20 cellular contexts compared by ENCODE assay signal in genomic region chr6:114581293-114581692, GRCh38.
"Had no signal": no experiment of that assay in that cellular context is flagged by ENCODE, and none has a peak within 500 bp of the region (broad histone marks: within the 10 kb centered on the region; RNA-seq: fewer than 3 reads in every experiment).

No MANE protein-coding gene starts in this region.

- H3K9me3 Mint-ChIP-seq: activated CD4-positive, alpha-beta T cell treated with anti-CD3 and anti-CD28 coated beads, Interleukin-2, amount 10 ng/mL, durations not matched to agents 24 days and 14 days had no signal

- H3K27me3 ChIP-seq: body of pancreas, ovary, stomach had no signal

- H3K4me3 ChIP-seq: body of pancreas, dorsolateral prefrontal cortex, mucosa of descending colon, ovary, psoas muscle, stomach had no signal

- H3K4me3 Mint-ChIP-seq: activated CD4-positive, alpha-beta T cell treated with anti-CD3 and anti-CD28 coated beads, Interleukin-2, amount 10 ng/mL, durations not matched to agents 24 days and 14 days; activated CD8-positive, alpha-beta T cell treated with anti-CD3 and anti-CD28 coated beads, Interleukin-2, amount 10 ng/mL, durations not matched to agents 7 days and 5 days; activated naive CD8-positive, alpha-beta T cell treated with anti-CD3 and anti-CD28 coated beads, Interleukin-2, amount 10 ng/mL, durations not matched to agents 7 days and 5 days; activated T-cell treated with anti-CD3 and anti-CD28 coated beads, Interleukin-2, amount 50 U/mL, for 24 hours; naive B cell; neural crest cell had no signal

- FAIRE-seq: small intestine had no signal

- H3K9me3 ChIP-seq: body of pancreas, mucosa of descending colon, ovary, psoas muscle had no signal

- H3K27ac ChIP-seq: body of pancreas, dorsolateral prefrontal cortex, ovary, psoas muscle, stomach had no signal

- H3K27ac Mint-ChIP-seq: activated CD4-positive, alpha-beta T cell treated with anti-CD3 and anti-CD28 coated beads, Interleukin-2, amount 10 ng/mL, durations not matched to agents 24 days and 14 days; activated CD8-positive, alpha-beta T cell treated with anti-CD3 and anti-CD28 coated beads, Interleukin-2, amount 10 ng/mL, durations not matched to agents 7 days and 5 days; activated naive CD8-positive, alpha-beta T cell treated with anti-CD3 and anti-CD28 coated beads, Interleukin-2, amount 10 ng/mL, durations not matched to agents 7 days and 5 days; activated T-cell treated with anti-CD3 and anti-CD28 coated beads, Interleukin-2, amount 50 U/mL, for 24 hours; activated T-helper 2 cell treated with anti-CD3 and anti-CD28 coated beads, Interferon-gamma antibody, Interleukin-2, Interleukin-4, amounts not matched to agents 10 μg/mL and 5 μg/mL and 100 μg/mL, durations not matched to agents 14 hours and 24 hours and 36 hours; naive B cell had no signal

- H3K4me1 Mint-ChIP-seq: activated CD4-positive, alpha-beta T cell treated with anti-CD3 and anti-CD28 coated beads, Interleukin-2, amount 10 ng/mL, durations not matched to agents 24 days and 14 days; activated naive CD8-positive, alpha-beta T cell treated with anti-CD3 and anti-CD28 coated beads, Interleukin-2, amount 10 ng/mL, durations not matched to agents 7 days and 5 days; naive B cell; neural crest cell had no signal

- DNase-seq: activated CD4-positive, alpha-beta T cell treated with anti-CD3 and anti-CD28 coated beads, Interleukin-2, amount 10 ng/mL, durations not matched to agents 24 days and 14 days; activated CD4-positive, CD25-positive, alpha-beta regulatory T cell; activated CD8-positive, alpha-beta T cell treated with anti-CD3 and anti-CD28 coated beads, Interleukin-2, amount 10 ng/mL, durations not matched to agents 7 days and 5 days; activated naive CD4-positive, alpha-beta T cell treated with Interleukin-2 at 50 U/mL for 16 hours; activated naive CD8-positive, alpha-beta T cell treated with anti-CD3 and anti-CD28 coated beads, Interleukin-2, amount 10 ng/mL, durations not matched to agents 7 days and 5 days; activated T-cell treated with anti-CD3 and anti-CD28 coated beads, Interleukin-2, amount 50 U/mL, for 24 hours; body of pancreas; dorsolateral prefrontal cortex; mesenchymal stem cell; naive B cell; ovary; psoas muscle; right cardiac atrium; small intestine; stimulated activated CD4-positive, alpha-beta T cell treated with anti-CD3 and anti-CD28 coated beads, Interleukin-4, amount 100 ng/mL, for 1 hour; stomach; T1000 had no signal

- H3K27me3 Mint-ChIP-seq: activated CD4-positive, alpha-beta T cell treated with anti-CD3 and anti-CD28 coated beads, Interleukin-2, amount 10 ng/mL, durations not matched to agents 24 days and 14 days; activated naive CD8-positive, alpha-beta T cell treated with anti-CD3 and anti-CD28 coated beads, Interleukin-2, amount 10 ng/mL, durations not matched to agents 7 days and 5 days; activated T-cell treated with anti-CD3 and anti-CD28 coated beads, Interleukin-2, amount 50 U/mL, for 24 hours; naive B cell had no signal

- H3K36me3 ChIP-seq: ovary, stomach had no signal

- ATAC-seq: activated CD8-positive, alpha-beta T cell treated with anti-CD3 and anti-CD28 coated beads, Interleukin-2, amount 10 ng/mL, durations not matched to agents 7 days and 5 days; body of pancreas; mucosa of descending colon; psoas muscle; right cardiac atrium had no signal

- H3K4me1 ChIP-seq: body of pancreas, psoas muscle, stomach had no signal

- H3K36me3 Mint-ChIP-seq: activated naive CD8-positive, alpha-beta T cell treated with anti-CD3 and anti-CD28 coated beads, Interleukin-2, amount 10 ng/mL, durations not matched to agents 7 days and 5 days; naive B cell had no signal
